ENCODE assay signal across 1 cellular context in the genomic region with DNA sequence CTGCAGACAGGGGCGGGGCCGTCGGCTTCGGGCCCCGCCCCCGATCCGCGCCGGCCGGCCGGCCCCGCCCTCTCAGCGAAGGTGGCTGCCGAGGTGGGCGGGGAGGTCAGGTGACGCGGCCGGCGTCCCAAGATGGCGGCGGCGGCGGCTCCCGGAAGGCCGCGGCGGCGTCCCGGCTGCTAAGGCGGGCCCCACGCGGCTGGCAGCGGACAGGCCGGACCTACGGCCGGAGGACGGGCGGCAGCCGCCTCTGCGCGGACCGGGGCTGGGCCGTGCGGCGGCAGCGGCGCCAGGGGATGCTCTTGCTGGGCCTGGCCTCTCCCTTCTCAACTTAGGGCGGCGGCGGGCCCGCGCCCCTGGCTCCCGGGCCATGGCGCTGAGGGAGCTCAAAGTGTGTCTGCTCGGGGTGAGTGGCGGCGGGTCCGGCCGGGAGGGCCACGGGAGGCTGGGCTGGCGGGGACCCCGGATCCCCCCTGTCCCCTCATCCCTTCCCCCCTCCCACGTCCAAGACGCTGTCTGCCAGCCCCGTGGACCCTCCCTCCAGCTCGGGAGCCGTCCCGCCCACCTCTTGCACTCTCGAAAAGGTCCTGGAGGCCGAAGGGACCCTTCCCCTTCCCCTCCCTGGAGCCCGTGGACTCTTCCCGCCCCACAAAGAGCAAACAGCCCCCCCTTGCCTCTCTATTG.
TF ChIP-seq lines count a peak whose summit lies in the region.

A gene with protein sequence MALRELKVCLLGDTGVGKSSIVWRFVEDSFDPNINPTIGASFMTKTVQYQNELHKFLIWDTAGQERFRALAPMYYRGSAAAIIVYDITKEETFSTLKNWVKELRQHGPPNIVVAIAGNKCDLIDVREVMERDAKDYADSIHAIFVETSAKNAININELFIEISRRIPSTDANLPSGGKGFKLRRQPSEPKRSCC (plus strand): TSS at position 109 of the 684 bp plus-strand sequence. CDS start 262 bp downstream, at position 371.

TF ChIP-seq in A549, 52 proteins besides CTCF, POLR2A, EP300 and RAD21 (continued from another document):
- TF ChIP-seq, protein P1, sequence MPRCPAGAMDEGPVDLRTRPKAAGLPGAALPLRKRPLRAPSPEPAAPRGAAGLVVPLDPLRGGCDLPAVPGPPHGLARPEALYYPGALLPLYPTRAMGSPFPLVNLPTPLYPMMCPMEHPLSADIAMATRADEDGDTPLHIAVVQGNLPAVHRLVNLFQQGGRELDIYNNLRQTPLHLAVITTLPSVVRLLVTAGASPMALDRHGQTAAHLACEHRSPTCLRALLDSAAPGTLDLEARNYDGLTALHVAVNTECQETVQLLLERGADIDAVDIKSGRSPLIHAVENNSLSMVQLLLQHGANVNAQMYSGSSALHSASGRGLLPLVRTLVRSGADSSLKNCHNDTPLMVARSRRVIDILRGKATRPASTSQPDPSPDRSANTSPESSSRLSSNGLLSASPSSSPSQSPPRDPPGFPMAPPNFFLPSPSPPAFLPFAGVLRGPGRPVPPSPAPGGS (IDR thresholded peaks at IDR 0.05) = peak; percentile 75; the same call in 1 of the 3 replicates
- TF ChIP-seq ZNF302 (CRISPR knock-in tag; IDR thresholded peaks at IDR 0.05) = no peak
- no peak for TF ChIP-seq CHD2 (IDR thresholded peaks at IDR 0.05; ENCODE audit: low read length, partially characterized antibody)
- no peak for TF ChIP-seq SMC3 (IDR thresholded peaks at IDR 0.05)
- TF ChIP-seq, protein P2, sequence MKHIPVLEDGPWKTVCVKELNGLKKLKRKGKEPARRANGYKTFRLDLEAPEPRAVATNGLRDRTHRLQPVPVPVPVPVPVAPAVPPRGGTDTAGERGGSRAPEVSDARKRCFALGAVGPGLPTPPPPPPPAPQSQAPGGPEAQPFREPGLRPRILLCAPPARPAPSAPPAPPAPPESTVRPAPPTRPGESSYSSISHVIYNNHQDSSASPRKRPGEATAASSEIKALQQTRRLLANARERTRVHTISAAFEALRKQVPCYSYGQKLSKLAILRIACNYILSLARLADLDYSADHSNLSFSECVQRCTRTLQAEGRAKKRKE (CRISPR knock-in tag; IDR thresholded peaks at IDR 0.05; ENCODE audit: low read depth) = no peak
- TF ChIP-seq, protein P3, sequence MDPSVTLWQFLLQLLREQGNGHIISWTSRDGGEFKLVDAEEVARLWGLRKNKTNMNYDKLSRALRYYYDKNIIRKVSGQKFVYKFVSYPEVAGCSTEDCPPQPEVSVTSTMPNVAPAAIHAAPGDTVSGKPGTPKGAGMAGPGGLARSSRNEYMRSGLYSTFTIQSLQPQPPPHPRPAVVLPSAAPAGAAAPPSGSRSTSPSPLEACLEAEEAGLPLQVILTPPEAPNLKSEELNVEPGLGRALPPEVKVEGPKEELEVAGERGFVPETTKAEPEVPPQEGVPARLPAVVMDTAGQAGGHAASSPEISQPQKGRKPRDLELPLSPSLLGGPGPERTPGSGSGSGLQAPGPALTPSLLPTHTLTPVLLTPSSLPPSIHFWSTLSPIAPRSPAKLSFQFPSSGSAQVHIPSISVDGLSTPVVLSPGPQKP (IDR thresholded peaks at IDR 0.05; ENCODE audit: low read depth, low read length) = no peak
- TF ChIP-seq, protein P4, sequence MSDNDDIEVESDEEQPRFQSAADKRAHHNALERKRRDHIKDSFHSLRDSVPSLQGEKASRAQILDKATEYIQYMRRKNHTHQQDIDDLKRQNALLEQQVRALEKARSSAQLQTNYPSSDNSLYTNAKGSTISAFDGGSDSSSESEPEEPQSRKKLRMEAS (IDR thresholded peaks at IDR 0.05) = 0 out of 2 replicates have a peak, but pooled peaks have one; percentile 38
- no peak for TF ChIP-seq MAFK (IDR thresholded peaks at IDR 0.05; ENCODE audit: partially characterized antibody)
- TF ChIP-seq, protein P5, sequence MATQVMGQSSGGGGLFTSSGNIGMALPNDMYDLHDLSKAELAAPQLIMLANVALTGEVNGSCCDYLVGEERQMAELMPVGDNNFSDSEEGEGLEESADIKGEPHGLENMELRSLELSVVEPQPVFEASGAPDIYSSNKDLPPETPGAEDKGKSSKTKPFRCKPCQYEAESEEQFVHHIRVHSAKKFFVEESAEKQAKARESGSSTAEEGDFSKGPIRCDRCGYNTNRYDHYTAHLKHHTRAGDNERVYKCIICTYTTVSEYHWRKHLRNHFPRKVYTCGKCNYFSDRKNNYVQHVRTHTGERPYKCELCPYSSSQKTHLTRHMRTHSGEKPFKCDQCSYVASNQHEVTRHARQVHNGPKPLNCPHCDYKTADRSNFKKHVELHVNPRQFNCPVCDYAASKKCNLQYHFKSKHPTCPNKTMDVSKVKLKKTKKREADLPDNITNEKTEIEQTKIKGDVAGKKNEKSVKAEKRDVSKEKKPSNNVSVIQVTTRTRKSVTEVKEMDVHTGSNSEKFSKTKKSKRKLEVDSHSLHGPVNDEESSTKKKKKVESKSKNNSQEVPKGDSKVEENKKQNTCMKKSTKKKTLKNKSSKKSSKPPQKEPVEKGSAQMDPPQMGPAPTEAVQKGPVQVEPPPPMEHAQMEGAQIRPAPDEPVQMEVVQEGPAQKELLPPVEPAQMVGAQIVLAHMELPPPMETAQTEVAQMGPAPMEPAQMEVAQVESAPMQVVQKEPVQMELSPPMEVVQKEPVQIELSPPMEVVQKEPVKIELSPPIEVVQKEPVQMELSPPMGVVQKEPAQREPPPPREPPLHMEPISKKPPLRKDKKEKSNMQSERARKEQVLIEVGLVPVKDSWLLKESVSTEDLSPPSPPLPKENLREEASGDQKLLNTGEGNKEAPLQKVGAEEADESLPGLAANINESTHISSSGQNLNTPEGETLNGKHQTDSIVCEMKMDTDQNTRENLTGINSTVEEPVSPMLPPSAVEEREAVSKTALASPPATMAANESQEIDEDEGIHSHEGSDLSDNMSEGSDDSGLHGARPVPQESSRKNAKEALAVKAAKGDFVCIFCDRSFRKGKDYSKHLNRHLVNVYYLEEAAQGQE (IDR thresholded peaks at IDR 0.05) = no peak
- TF ChIP-seq, protein P6, sequence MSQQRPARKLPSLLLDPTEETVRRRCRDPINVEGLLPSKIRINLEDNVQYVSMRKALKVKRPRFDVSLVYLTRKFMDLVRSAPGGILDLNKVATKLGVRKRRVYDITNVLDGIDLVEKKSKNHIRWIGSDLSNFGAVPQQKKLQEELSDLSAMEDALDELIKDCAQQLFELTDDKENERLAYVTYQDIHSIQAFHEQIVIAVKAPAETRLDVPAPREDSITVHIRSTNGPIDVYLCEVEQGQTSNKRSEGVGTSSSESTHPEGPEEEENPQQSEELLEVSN (IDR thresholded peaks at IDR 0.05; ENCODE audit: borderline replicate concordance, low read depth) = no peak
- peak; percentile 98; the same call in 1 of the 2 replicates for TF ChIP-seq PHF8 (IDR thresholded peaks at IDR 0.05; ENCODE audit: borderline replicate concordance, low read depth)
- no peak for TF ChIP-seq POLR2AphosphoS2 (conservative IDR thresholded peaks at IDR 0.05; ENCODE audit: low read length)
- no peak for TF ChIP-seq RFX5 (IDR thresholded peaks at IDR 0.05)
- 0 out of 2 replicates have a peak, but pooled peaks have one; percentile 34 for TF ChIP-seq TP53 (CRISPR knock-in tag; IDR thresholded peaks at IDR 0.05)
- no peak for TF ChIP-seq ZC3H11A (IDR thresholded peaks at IDR 0.05)
- TF ChIP-seq EHF (CRISPR knock-in tag; IDR thresholded peaks at IDR 0.05) = no peak
- no peak for TF ChIP-seq TFCP2L1 (CRISPR knock-in tag; IDR thresholded peaks at IDR 0.05)
- no peak for TF ChIP-seq BHLHE40 (IDR thresholded peaks at IDR 0.05; ENCODE audit: low read depth, low read length)
- TF ChIP-seq MAZ (IDR thresholded peaks at IDR 0.05; ENCODE audit: borderline replicate concordance, low read depth, low read length) = no peak
- no peak for TF ChIP-seq RCOR1 (IDR thresholded peaks at IDR 0.05; ENCODE audit: low read depth, low read length)
